ENCODE assay signal across 8 cellular contexts in genomic region chr14:23183479-23183878, GRCh38. TPM values are rescaled to one million over a fixed set of nuclear protein-coding genes. Genes with fewer than 3 reads are reported as not detected.
DNase-seq lines count a peak whose midpoint lies in the region; ATAC-seq and TF ChIP-seq lines count a peak whose summit lies in the region.

Gene SLC7A8 (minus strand): TSS chr14:23183660. CDS start chr14:23182914, 746 bp downstream.

- H3K36me3 ChIP-seq in MG63, result no peaks in the 10 kb centered on the region

- ATAC-seq in SK-N-SH treated with all-trans-retinoic acid at 6 μM for 48 hours (peak; percentile 73), left lobe of liver (peak; percentile 66), GM19324 (IDR thresholded peaks at IDR 0.05; ENCODE audit: low FRiP score, unreplicated experiment) (no peak), GM19463 (IDR thresholded peaks at IDR 0.05; ENCODE audit: unreplicated experiment) (no peak)

- no peaks in the 10 kb centered on the region for H3K9me3 ChIP-seq in MG63

- peak; percentile 49 for DNase-seq in HEK293T (ENCODE audit: extremely low spot score)
- DNase-seq in left lobe of liver (ENCODE audit: low spot score), result no peak
- DNase-seq in stimulated activated CD8-positive, alpha-beta memory T cell treated with anti-CD3 and anti-CD28 coated beads, Interleukin-15, amount 100 ng/mL, for 1 hour (ENCODE audit: low read depth), result peak; percentile 8
- no peak for DNase-seq in MG63

- no peaks in the 10 kb centered on the region for H3K27me3 ChIP-seq in MG63

- CTCF ChIA-PET in HEK293T (lab: Yijun Ruan, JAX), result interaction anchor here (0.5 to 8.5 kb wide), 4 partner anchors 19 to 107 kb away, joined by 4 to 145 read pairs (median 4); partner anchors contain the start of gene CEBPE

- peak within 1 kb of the TSS; percentile 65 for H3K27ac ChIP-seq in cingulate gyrus (ENCODE audit: low read depth, low read length)

- no peak within 1 kb of the TSS for H3K4me3 ChIP-seq in MG63

- POLR2A ChIA-PET in HEK293T (lab: Yijun Ruan, JAX), result interaction anchor here (1.4 to 4.1 kb wide), 3 partner anchors 60 to 88 kb away, joined by 5 to 28 read pairs (median 10); partner anchors contain the start of genes ACIN1 and C14orf119

TF ChIP-seq in HEK293T, 16 proteins besides CTCF, POLR2A, EP300 and RAD21:
- TF ChIP-seq TARDBP (IDR thresholded peaks at IDR 0.05) (no peak), SUZ12 (IDR thresholded peaks at IDR 0.05) (no peak), PKNOX1 (IDR thresholded peaks at IDR 0.05) (no peak), LEF1 (IDR thresholded peaks at IDR 0.05; ENCODE audit: borderline replicate concordance) (no peak), ZNF384 (IDR thresholded peaks at IDR 0.05) (no peak), ARNT (IDR thresholded peaks at IDR 0.05) (no peak), HDGF (IDR thresholded peaks at IDR 0.05; ENCODE audit: borderline replicate concordance) (no peak), FOXA1 (IDR thresholded peaks at IDR 0.05) (no peak), NFRKB (IDR thresholded peaks at IDR 0.05) (no peak), BHLHE40 (IDR thresholded peaks at IDR 0.05; ENCODE audit: borderline replicate concordance) (no peak), FOXM1 (IDR thresholded peaks at IDR 0.05; ENCODE audit: borderline replicate concordance) (no peak), ELF4 (IDR thresholded peaks at IDR 0.05) (no peak), SP1 (IDR thresholded peaks at IDR 0.05) (no peak), L3MBTL2 (conservative IDR thresholded peaks at IDR 0.05) (no peak), CTBP1 (IDR thresholded peaks at IDR 0.05; ENCODE audit: borderline replicate concordance) (no peak)

TF ChIP-seq in SK-N-SH treated with all-trans-retinoic acid at 6 μM for 48 hours, 23 proteins besides CTCF, POLR2A, EP300 and RAD21:
- TF ChIP-seq CREB5 (CRISPR knock-in tag; IDR thresholded peaks at IDR 0.05; ENCODE audit: low read depth) (no peak), ISL1 (CRISPR knock-in tag; IDR thresholded peaks at IDR 0.05) (no peak)

RNA-seq across cellular contexts. Expression of gene SLC7A8, which starts in this region (rescaled TPM):
- 6.7 TPM for total RNA-seq in left lobe of liver
- 0.13 and 8.4 TPM in 2 replicates for total RNA-seq in MG63 (2014; rRNA removed; shearing (Covaris generic); ENCODE audit: low replicate concordance)

Comparison
In these comparisons a context has a peak if more than half of its experiments do, and no peak if none do; other contexts are left out.
1. DNase-seq: peak in HEK293T (single experiment) and stimulated activated CD8-positive, alpha-beta memory T cell treated with anti-CD3 and anti-CD28 coated beads, Interleukin-15, amount 100 ng/mL, for 1 hour (single experiment); none in left lobe of liver (single experiment) and MG63 (single experiment).
2. ATAC-seq: peak in SK-N-SH treated with all-trans-retinoic acid at 6 μM for 48 hours (single experiment) and left lobe of liver (single experiment); none in GM19324 (single experiment) and GM19463 (single experiment).